8 cellular contexts compared by ENCODE assay signal in genomic region chr5:143605403-143606005, GRCh38.
A peak's percentile ranks its signal among the peaks of the same experiment; 100 is the strongest.
DNase-seq lines count a peak whose midpoint lies in the region; ATAC-seq, FAIRE-seq and TF ChIP-seq lines count a peak whose summit lies in the region.

No MANE protein-coding gene starts in this region.

- H3K9me3 Mint-ChIP-seq in endothelial cell (ENCODE audit: unreplicated experiment), result no peaks in the 10 kb centered on the region

- no peak for FAIRE-seq in HTR-8/SVneo (lab: Jason Lieb, UNC)

- WGBS in right cardiac atrium, result 46% methylated on average over 4 of the region's 4 CpGs

- H3K27ac Mint-ChIP-seq in endothelial cell (ENCODE audit: unreplicated experiment), result no peak overlapping the region

- peak; percentile 50 for ATAC-seq in GM18873 (IDR thresholded peaks at IDR 0.05; ENCODE audit: low FRiP score, unreplicated experiment)
- peak; percentile 50 for ATAC-seq in HG02973 (IDR thresholded peaks at IDR 0.05; ENCODE audit: unreplicated experiment)
- ATAC-seq in right cardiac atrium, result peak; percentile 64 to 67

- no peaks in the 10 kb centered on the region for H3K4me1 Mint-ChIP-seq in endothelial cell (ENCODE audit: unreplicated experiment)

- no peaks in the 10 kb centered on the region for H3K9me3 ChIP-seq in right cardiac atrium (ENCODE audit: control insufficient read depth, low read length)

- H3K27me3 Mint-ChIP-seq in endothelial cell (ENCODE audit: unreplicated experiment), result peaks cover 6% of the 10 kb centered on the region

- H3K4me1 ChIP-seq in right cardiac atrium (ENCODE audit: control insufficient read depth, insufficient read depth, low read length), result no peaks in the 10 kb centered on the region

- intact Hi-C loops in right cardiac atrium (cut with DNase I), result no loop called here

- no peaks in the 10 kb centered on the region for H3K36me3 Mint-ChIP-seq in endothelial cell (ENCODE audit: low read depth, unreplicated experiment)

- TF ChIP-seq CTCF in endothelial cell (IDR thresholded peaks at IDR 0.05; ENCODE audit: unreplicated experiment), result no peak

- peak; percentile 90 for DNase-seq in SIG-M5 treated with dmso at 0.1 percent for 504 hours (lab: John Stamatoyannopoulos, UW; ENCODE audit: unreplicated experiment)
- DNase-seq in right cardiac atrium, result peak in 1 of 3 donors; percentile 35
- DNase-seq in NCI-H1048 (lab: John Stamatoyannopoulos, UW), result no peak
- no peak for DNase-seq in endothelial cell (ENCODE audit: low spot score)
- DNase-seq in stimulated activated CD4-positive, alpha-beta T cell treated with anti-CD3 and anti-CD28 coated beads, Interleukin-2, amount 100 ng/mL, for 24 hours, result no peak
- no peak for DNase-seq in HTR-8/SVneo (ENCODE audit: insufficient read length, low spot score)

- no peak overlapping the region for H3K27ac ChIP-seq in right cardiac atrium (ENCODE audit: low read length)

- H3K27me3 ChIP-seq in right cardiac atrium (ENCODE audit: control insufficient read depth, insufficient read depth), result no peaks in the 10 kb centered on the region

- no peak overlapping the region for H3K4me3 Mint-ChIP-seq in endothelial cell (ENCODE audit: unreplicated experiment)

- no peak overlapping the region for H3K4me3 ChIP-seq in right cardiac atrium (ENCODE audit: low read length)
